In the genomic region with DNA sequence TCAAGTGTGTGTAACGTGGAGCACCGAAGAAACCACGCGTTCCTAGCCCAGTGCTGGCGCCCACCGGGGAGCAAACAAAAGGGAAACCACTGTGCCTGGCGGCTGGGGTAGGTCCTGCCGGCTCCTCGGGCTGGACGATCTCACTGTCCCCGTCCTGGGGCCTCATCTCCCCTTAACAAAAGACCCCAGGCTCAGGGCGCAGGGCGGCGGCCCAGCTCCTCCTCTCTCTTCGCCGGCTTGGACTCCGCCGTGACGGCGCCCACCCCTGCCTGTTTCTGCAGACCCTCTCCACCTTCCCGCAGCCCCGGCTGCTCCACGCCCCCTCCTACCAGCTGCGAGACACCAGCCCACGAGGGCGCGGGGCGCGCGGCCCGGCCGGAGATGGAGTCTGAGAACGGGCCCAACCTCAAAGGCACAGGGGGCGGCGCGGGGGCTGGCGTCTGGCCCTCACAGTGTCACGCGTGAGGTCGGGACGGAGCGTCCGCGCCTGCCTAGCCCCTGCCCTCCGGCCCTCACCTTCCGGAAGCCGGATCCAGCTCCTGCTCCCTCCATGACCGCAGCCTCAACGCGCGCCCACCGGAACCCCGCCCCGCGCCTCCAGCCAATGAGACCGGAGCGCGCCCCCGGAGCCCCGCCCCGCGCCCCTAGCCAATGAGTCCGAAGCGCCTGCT, we compare ENCODE assay signal across 2 cellular contexts.
TF ChIP-seq lines count a peak whose summit lies in the region.

A gene (minus strand): TSS at position 569 of the 671 bp plus-strand sequence. CDS start 17 bp downstream, at position 552.

TF ChIP-seq in K562, 482 proteins besides CTCF, POLR2A, EP300 and RAD21 (continues in another document):
- no peak for TF ChIP-seq ESRRB (CRISPR knock-in tag; IDR thresholded peaks at IDR 0.05; ENCODE audit: borderline replicate concordance)
- no peak for TF ChIP-seq CEBPG (CRISPR knock-in tag; IDR thresholded peaks at IDR 0.05)
- TF ChIP-seq CEBPG (tag; conservative IDR thresholded peaks at IDR 0.05 in 1 of 2, IDR thresholded peaks at IDR 0.05 in 1 of 2) = no peak
- TF ChIP-seq ZNF175 (CRISPR knock-in tag; IDR thresholded peaks at IDR 0.05; ENCODE audit: low read depth) = no peak
- TF ChIP-seq, protein P1, sequence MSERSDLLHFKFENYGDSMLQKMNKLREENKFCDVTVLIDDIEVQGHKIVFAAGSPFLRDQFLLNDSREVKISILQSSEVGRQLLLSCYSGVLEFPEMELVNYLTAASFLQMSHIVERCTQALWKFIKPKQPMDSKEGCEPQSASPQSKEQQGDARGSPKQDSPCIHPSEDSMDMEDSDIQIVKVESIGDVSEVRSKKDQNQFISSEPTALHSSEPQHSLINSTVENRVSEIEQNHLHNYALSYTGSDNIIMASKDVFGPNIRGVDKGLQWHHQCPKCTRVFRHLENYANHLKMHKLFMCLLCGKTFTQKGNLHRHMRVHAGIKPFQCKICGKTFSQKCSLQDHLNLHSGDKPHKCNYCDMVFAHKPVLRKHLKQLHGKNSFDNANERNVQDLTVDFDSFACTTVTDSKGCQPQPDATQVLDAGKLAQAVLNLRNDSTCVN (CRISPR knock-in tag; IDR thresholded peaks at IDR 0.05) = no peak
- no peak for TF ChIP-seq ASH1L (IDR thresholded peaks at IDR 0.05; ENCODE audit: borderline replicate concordance, low read depth, partially characterized antibody)
- TF ChIP-seq EGR1 (conservative IDR thresholded peaks at IDR 0.05) = peak; percentile 12; the same call in 1 of the 2 replicates
- no peak for TF ChIP-seq RNF2 (IDR thresholded peaks at IDR 0.05)
- TF ChIP-seq LARP7 (IDR thresholded peaks at IDR 0.05) = no peak; the same call in 1 of the 2 replicates
- peak; percentile 32; the same call in 1 of the 2 replicates for TF ChIP-seq ZNF12 (CRISPR knock-in tag; IDR thresholded peaks at IDR 0.05)
- TF ChIP-seq, protein P2, sequence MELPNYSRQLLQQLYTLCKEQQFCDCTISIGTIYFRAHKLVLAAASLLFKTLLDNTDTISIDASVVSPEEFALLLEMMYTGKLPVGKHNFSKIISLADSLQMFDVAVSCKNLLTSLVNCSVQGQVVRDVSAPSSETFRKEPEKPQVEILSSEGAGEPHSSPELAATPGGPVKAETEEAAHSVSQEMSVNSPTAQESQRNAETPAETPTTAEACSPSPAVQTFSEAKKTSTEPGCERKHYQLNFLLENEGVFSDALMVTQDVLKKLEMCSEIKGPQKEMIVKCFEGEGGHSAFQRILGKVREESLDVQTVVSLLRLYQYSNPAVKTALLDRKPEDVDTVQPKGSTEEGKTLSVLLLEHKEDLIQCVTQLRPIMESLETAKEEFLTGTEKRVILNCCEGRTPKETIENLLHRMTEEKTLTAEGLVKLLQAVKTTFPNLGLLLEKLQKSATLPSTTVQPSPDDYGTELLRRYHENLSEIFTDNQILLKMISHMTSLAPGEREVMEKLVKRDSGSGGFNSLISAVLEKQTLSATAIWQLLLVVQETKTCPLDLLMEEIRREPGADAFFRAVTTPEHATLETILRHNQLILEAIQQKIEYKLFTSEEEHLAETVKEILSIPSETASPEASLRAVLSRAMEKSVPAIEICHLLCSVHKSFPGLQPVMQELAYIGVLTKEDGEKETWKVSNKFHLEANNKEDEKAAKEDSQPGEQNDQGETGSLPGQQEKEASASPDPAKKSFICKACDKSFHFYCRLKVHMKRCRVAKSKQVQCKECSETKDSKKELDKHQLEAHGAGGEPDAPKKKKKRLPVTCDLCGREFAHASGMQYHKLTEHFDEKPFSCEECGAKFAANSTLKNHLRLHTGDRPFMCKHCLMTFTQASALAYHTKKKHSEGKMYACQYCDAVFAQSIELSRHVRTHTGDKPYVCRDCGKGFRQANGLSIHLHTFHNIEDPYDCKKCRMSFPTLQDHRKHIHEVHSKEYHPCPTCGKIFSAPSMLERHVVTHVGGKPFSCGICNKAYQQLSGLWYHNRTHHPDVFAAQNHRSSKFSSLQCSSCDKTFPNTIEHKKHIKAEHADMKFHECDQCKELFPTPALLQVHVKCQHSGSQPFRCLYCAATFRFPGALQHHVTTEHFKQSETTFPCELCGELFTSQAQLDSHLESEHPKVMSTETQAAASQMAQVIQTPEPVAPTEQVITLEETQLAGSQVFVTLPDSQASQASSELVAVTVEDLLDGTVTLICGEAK (IDR thresholded peaks at IDR 0.05) = peak; percentile 57; the same call in 1 of the 2 replicates
- TF ChIP-seq, protein P2 (CRISPR knock-in tag; IDR thresholded peaks at IDR 0.05) = no peak
- TF ChIP-seq GABPA (tag; conservative IDR thresholded peaks at IDR 0.05; ENCODE audit: low read depth) = peak; percentile 89
- no peak for TF ChIP-seq ZNF3 (CRISPR knock-in tag; IDR thresholded peaks at IDR 0.05)
- peak; percentile 89; the same call in 1 of the 2 replicates for TF ChIP-seq KLF13 (tag; IDR thresholded peaks at IDR 0.05; ENCODE audit: borderline replicate concordance, low read depth)

TF ChIP-seq in HepG2, 621 proteins besides CTCF, POLR2A, EP300 and RAD21 (continues in another document):
- no peak; the same call in 1 of the 2 replicates for TF ChIP-seq KAT7 (CRISPR knock-in tag; IDR thresholded peaks at IDR 0.05; ENCODE audit: borderline replicate concordance)
- TF ChIP-seq ZMAT3 (CRISPR knock-in tag; conservative IDR thresholded peaks at IDR 0.05) = no peak; the same call in 1 of the 2 replicates
- no peak for TF ChIP-seq TCF12 (IDR thresholded peaks at IDR 0.05)
- no peak for TF ChIP-seq TCF12 (CRISPR knock-in tag; IDR thresholded peaks at IDR 0.05)
- TF ChIP-seq, protein P3, sequence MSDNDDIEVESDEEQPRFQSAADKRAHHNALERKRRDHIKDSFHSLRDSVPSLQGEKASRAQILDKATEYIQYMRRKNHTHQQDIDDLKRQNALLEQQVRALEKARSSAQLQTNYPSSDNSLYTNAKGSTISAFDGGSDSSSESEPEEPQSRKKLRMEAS (IDR thresholded peaks at IDR 0.05) = peak; percentile 65
- TF ChIP-seq MYC (CRISPR knock-in tag; IDR thresholded peaks at IDR 0.05; ENCODE audit: borderline replicate concordance) = peak; percentile 79; the same call in 1 of the 2 replicates
- no peak for TF ChIP-seq ZNF496 (CRISPR knock-in tag; IDR thresholded peaks at IDR 0.05; ENCODE audit: insufficient replicate concordance)
- no peak for TF ChIP-seq SNAI1 (CRISPR knock-in tag; IDR thresholded peaks at IDR 0.05; ENCODE audit: borderline replicate concordance)
- peak; percentile 69; the same call in 1 of the 2 replicates for TF ChIP-seq NKX3-1 (CRISPR knock-in tag; IDR thresholded peaks at IDR 0.05)
- no peak for TF ChIP-seq SIX4 (CRISPR knock-in tag; IDR thresholded peaks at IDR 0.05)
- peak; percentile 43; the same call in 1 of the 2 replicates for TF ChIP-seq ZNF746 (CRISPR knock-in tag; IDR thresholded peaks at IDR 0.05)
- TF ChIP-seq RBM39 (IDR thresholded peaks at IDR 0.05; ENCODE audit: low read depth, low read length, poor library complexity, severe bottlenecking) = peak; percentile 71
- no peak for TF ChIP-seq ZNF24 (IDR thresholded peaks at IDR 0.05)
- TF ChIP-seq, protein P4, sequence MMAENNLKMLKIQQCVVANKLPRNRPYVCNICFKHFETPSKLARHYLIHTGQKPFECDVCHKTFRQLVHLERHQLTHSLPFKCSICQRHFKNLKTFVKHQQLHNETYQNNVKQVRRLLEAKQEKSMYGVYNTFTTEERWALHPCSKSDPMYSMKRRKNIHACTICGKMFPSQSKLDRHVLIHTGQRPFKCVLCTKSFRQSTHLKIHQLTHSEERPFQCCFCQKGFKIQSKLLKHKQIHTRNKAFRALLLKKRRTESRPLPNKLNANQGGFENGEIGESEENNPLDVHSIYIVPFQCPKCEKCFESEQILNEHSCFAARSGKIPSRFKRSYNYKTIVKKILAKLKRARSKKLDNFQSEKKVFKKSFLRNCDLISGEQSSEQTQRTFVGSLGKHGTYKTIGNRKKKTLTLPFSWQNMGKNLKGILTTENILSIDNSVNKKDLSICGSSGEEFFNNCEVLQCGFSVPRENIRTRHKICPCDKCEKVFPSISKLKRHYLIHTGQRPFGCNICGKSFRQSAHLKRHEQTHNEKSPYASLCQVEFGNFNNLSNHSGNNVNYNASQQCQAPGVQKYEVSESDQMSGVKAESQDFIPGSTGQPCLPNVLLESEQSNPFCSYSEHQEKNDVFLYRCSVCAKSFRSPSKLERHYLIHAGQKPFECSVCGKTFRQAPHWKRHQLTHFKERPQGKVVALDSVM (CRISPR knock-in tag; IDR thresholded peaks at IDR 0.05) = no peak
- no peak; the same call in 1 of the 2 replicates for TF ChIP-seq SP140L (CRISPR knock-in tag; IDR thresholded peaks at IDR 0.05; ENCODE audit: borderline replicate concordance)
- TF ChIP-seq, protein P5, sequence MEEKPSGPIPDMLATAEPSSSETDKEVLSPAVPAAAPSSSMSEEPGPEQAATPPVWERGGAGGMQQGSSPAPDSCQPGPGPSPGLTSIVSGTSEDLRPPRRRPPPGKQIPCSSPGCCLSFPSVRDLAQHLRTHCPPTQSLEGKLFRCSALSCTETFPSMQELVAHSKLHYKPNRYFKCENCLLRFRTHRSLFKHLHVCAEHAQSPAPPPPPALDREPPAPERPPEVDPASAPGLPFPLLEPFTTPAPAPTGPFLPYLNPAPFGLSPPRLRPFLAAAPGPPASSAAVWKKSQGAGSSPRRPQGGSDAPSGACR (CRISPR knock-in tag; IDR thresholded peaks at IDR 0.05) = 0 out of 2 replicates have a peak, but pooled peaks have one; percentile 63
- no peak; the same call in 1 of the 2 replicates for TF ChIP-seq KAT8 (CRISPR knock-in tag; IDR thresholded peaks at IDR 0.05)
- TF ChIP-seq ZNF607 (CRISPR knock-in tag; IDR thresholded peaks at IDR 0.05; ENCODE audit: borderline replicate concordance) = no peak
- TF ChIP-seq, protein P6, sequence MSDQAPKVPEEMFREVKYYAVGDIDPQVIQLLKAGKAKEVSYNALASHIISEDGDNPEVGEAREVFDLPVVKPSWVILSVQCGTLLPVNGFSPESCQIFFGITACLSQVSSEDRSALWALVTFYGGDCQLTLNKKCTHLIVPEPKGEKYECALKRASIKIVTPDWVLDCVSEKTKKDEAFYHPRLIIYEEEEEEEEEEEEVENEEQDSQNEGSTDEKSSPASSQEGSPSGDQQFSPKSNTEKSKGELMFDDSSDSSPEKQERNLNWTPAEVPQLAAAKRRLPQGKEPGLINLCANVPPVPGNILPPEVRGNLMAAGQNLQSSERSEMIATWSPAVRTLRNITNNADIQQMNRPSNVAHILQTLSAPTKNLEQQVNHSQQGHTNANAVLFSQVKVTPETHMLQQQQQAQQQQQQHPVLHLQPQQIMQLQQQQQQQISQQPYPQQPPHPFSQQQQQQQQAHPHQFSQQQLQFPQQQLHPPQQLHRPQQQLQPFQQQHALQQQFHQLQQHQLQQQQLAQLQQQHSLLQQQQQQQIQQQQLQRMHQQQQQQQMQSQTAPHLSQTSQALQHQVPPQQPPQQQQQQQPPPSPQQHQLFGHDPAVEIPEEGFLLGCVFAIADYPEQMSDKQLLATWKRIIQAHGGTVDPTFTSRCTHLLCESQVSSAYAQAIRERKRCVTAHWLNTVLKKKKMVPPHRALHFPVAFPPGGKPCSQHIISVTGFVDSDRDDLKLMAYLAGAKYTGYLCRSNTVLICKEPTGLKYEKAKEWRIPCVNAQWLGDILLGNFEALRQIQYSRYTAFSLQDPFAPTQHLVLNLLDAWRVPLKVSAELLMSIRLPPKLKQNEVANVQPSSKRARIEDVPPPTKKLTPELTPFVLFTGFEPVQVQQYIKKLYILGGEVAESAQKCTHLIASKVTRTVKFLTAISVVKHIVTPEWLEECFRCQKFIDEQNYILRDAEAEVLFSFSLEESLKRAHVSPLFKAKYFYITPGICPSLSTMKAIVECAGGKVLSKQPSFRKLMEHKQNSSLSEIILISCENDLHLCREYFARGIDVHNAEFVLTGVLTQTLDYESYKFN (CRISPR knock-in tag; conservative IDR thresholded peaks at IDR 0.05) = peak; percentile 49; the same call in 1 of the 2 replicates
- TF ChIP-seq ZNF629 (CRISPR knock-in tag; conservative IDR thresholded peaks at IDR 0.05) = no peak
- TF ChIP-seq ELF3 (CRISPR knock-in tag; IDR thresholded peaks at IDR 0.05) = no peak; the same call in 1 of the 2 replicates
- TF ChIP-seq HOXA3 (CRISPR knock-in tag; IDR thresholded peaks at IDR 0.05) = peak; percentile 64; the same call in 1 of the 2 replicates
- TF ChIP-seq ZNF253 (CRISPR knock-in tag; IDR thresholded peaks at IDR 0.05; ENCODE audit: borderline replicate concordance) = no peak
- TF ChIP-seq KLF6 (CRISPR knock-in tag; IDR thresholded peaks at IDR 0.05) = no peak
- TF ChIP-seq ZNF772 (CRISPR knock-in tag; IDR thresholded peaks at IDR 0.05) = peak; percentile 21; the same call in 1 of the 2 replicates
- TF ChIP-seq DMAP1 (CRISPR knock-in tag; IDR thresholded peaks at IDR 0.05) = no peak
- peak; percentile 86 for TF ChIP-seq HOXA5 (CRISPR knock-in tag; IDR thresholded peaks at IDR 0.05)
- TF ChIP-seq, protein P7, sequence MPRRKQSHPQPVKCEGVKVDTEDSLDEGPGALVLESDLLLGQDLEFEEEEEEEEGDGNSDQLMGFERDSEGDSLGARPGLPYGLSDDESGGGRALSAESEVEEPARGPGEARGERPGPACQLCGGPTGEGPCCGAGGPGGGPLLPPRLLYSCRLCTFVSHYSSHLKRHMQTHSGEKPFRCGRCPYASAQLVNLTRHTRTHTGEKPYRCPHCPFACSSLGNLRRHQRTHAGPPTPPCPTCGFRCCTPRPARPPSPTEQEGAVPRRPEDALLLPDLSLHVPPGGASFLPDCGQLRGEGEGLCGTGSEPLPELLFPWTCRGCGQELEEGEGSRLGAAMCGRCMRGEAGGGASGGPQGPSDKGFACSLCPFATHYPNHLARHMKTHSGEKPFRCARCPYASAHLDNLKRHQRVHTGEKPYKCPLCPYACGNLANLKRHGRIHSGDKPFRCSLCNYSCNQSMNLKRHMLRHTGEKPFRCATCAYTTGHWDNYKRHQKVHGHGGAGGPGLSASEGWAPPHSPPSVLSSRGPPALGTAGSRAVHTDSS (CRISPR knock-in tag; conservative IDR thresholded peaks at IDR 0.05) = no peak
